In the genomic region with DNA sequence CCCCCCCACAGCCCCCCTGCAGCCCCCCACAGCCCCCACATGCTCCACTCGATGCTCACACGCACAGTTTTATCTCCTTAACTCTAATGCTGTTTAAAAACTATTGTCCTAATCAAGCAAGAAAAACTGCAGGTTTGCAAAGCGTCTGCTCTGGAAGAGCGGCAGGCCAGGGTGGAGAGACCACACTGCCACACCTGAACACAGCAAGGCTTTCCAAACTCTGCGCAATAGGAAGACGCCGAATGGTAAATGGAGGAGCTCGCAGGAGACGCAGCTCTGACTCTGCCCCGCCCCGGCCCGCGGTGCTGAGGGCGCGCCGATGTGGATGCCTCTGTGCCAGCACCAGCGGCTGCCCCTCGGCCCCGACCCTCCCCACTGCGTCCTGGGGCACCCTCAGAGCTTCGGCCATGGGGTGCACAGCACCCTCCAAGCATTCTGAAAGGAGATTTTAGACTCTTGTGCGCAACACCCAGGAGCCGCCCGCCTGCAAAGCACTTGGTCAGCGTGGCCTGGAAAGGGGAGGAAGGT, we compare ENCODE assay signal across 8 cellular contexts. TPM values are rescaled to one million over a fixed set of nuclear protein-coding genes. Genes with fewer than 3 reads are reported as not detected.
DNase-seq lines count a peak whose midpoint lies in the region; ATAC-seq, FAIRE-seq and TF ChIP-seq lines count a peak whose summit lies in the region.

No MANE protein-coding gene starts in this region.

- no peaks in the 10 kb centered on the region for H3K27me3 ChIP-seq in esophagus muscularis mucosa

- FAIRE-seq in HTR-8/SVneo (lab: Jason Lieb, UNC) (no peak), H54 (lab: Jason Lieb, UNC) (no peak)

- H3K36me3 ChIP-seq in esophagus muscularis mucosa: no peaks in the 10 kb centered on the region

- no peak overlapping the region for H3K4me3 ChIP-seq in esophagus muscularis mucosa

- no peak for TF ChIP-seq EP300 in esophagus muscularis mucosa (IDR thresholded peaks at IDR 0.05)

- H3K9me3 ChIP-seq in esophagus muscularis mucosa: no peaks in the 10 kb centered on the region

- TF ChIP-seq POLR2A in esophagus muscularis mucosa (IDR thresholded peaks at IDR 0.05; ENCODE audit: low read depth) (no peak), H54 (IDR thresholded peaks at IDR 0.05; ENCODE audit: low read depth, low read length) (no peak)

- intact Hi-C loops in esophagus muscularis mucosa (cut with DNase I): loop anchor here (5.0 kb wide), 1 partner anchor 33 kb away; no protein-coding TSS in a partner anchor

- TF ChIP-seq CTCF in esophagus muscularis mucosa (IDR thresholded peaks at IDR 0.05): no peak
- no peak for TF ChIP-seq CTCF in progenitor cell of endocrine pancreas (IDR thresholded peaks at IDR 0.05; ENCODE audit: unreplicated experiment)

- H3K27me3 Mint-ChIP-seq in progenitor cell of endocrine pancreas: no peaks in the 10 kb centered on the region
- no peaks in the 10 kb centered on the region for H3K27me3 Mint-ChIP-seq in activated T-helper 17 cell treated with anti-CD3 and anti-CD28 coated beads, Interleukin-2, amount 50 U/mL, for 72 hours

- WGBS in esophagus muscularis mucosa: 61% methylated on average over 23 of the region's 25 CpGs

- peak; percentile 77 for DNase-seq in EH (ENCODE audit: low read depth)
- DNase-seq in NCI-H69 (lab: John Stamatoyannopoulos, UW): peak; percentile 84
- DNase-seq in esophagus muscularis mucosa (ENCODE audit: extremely low spot score): no peak
- no peak for DNase-seq in progenitor cell of endocrine pancreas (ENCODE audit: low spot score, unreplicated experiment)
- DNase-seq in HTR-8/SVneo (ENCODE audit: insufficient read length, low spot score): no peak
- no peak for DNase-seq in H54 (ENCODE audit: insufficient read length, low spot score)

- peak overlapping the region; percentile 94 for H3K27ac Mint-ChIP-seq in progenitor cell of endocrine pancreas
- H3K27ac Mint-ChIP-seq in activated T-helper 17 cell treated with anti-CD3 and anti-CD28 coated beads, Interleukin-2, amount 50 U/mL, for 72 hours: no peak overlapping the region

- H3K4me3 Mint-ChIP-seq in progenitor cell of endocrine pancreas (ENCODE audit: low read depth): no peak overlapping the region
- H3K4me3 Mint-ChIP-seq in activated T-helper 17 cell treated with anti-CD3 and anti-CD28 coated beads, Interleukin-2, amount 50 U/mL, for 72 hours: no peak overlapping the region

- peak overlapping the region; percentile 77 to 83 (median 79) for H3K27ac ChIP-seq in esophagus muscularis mucosa (replicated peaks in 1 of 4)

- no peak for ATAC-seq in GM18502 (IDR thresholded peaks at IDR 0.05; ENCODE audit: poor library complexity, unreplicated experiment)
- no peak for ATAC-seq in activated T-helper 17 cell treated with anti-CD3 and anti-CD28 coated beads, Interleukin-2, amount 50 U/mL, for 72 hours (replicated peaks)

- no peaks in the 10 kb centered on the region for H3K9me3 Mint-ChIP-seq in progenitor cell of endocrine pancreas (ENCODE audit: low read depth)
- H3K9me3 Mint-ChIP-seq in activated T-helper 17 cell treated with anti-CD3 and anti-CD28 coated beads, Interleukin-2, amount 50 U/mL, for 72 hours: no peaks in the 10 kb centered on the region

- peaks cover 2% of the 10 kb centered on the region for H3K4me1 Mint-ChIP-seq in progenitor cell of endocrine pancreas (ENCODE audit: low read depth)
- peaks cover 32% of the 10 kb centered on the region for H3K4me1 Mint-ChIP-seq in activated T-helper 17 cell treated with anti-CD3 and anti-CD28 coated beads, Interleukin-2, amount 50 U/mL, for 72 hours

- peaks cover 26 to 71% (median 52%) of the 10 kb centered on the region in 4 donors for H3K4me1 ChIP-seq in esophagus muscularis mucosa

- H3K36me3 Mint-ChIP-seq in progenitor cell of endocrine pancreas (ENCODE audit: insufficient read depth): no peaks in the 10 kb centered on the region
- H3K36me3 Mint-ChIP-seq in activated T-helper 17 cell treated with anti-CD3 and anti-CD28 coated beads, Interleukin-2, amount 50 U/mL, for 72 hours (ENCODE audit: low read depth): no peaks in the 10 kb centered on the region

RNA-seq across cellular contexts. Expression of a gene that starts 32.4 kb away (rescaled TPM):
- total RNA-seq in esophagus muscularis mucosa: 10 to 100 TPM; 29.5 to 38.1 (median 34.6) TPM
- total RNA-seq in progenitor cell of endocrine pancreas: 6.3 and 7.6 TPM in 2 replicates
- total RNA-seq in activated T-helper 17 cell treated with anti-CD3 and anti-CD28 coated beads, Interleukin-2, amount 50 U/mL, for 72 hours: 10 to 100 TPM; 18.4 to 62.5 TPM

Comparison
In these comparisons a context has a peak if more than half of its experiments do, and no peak if none do; other contexts are left out.
1. DNase-seq: peak in EH (single experiment) and NCI-H69 (single experiment); none in esophagus muscularis mucosa (single experiment), progenitor cell of endocrine pancreas (single experiment), HTR-8/SVneo (single experiment) and H54 (single experiment).